ENCODE assay signal across 29 cellular contexts in genomic region chr9:37476930-37477329, GRCh38.
"Had no signal": no experiment of that assay in that cellular context is flagged by ENCODE, and none has a peak within 500 bp of the region (broad histone marks: within the 10 kb centered on the region; RNA-seq: fewer than 3 reads in every experiment).

No MANE protein-coding gene starts in this region.

- DNase-seq: activated B cell treated with CpG ODN at 0.5 μM for 24 hours; activated CD4-positive, alpha-beta memory T cell treated with anti-CD3 and anti-CD28 coated beads for 36 hours; activated CD4-positive, alpha-beta T cell treated with anti-CD3 and anti-CD28 coated beads, Interleukin-2, amount 10 ng/mL, durations not matched to agents 24 days and 14 days; activated CD8-positive, alpha-beta memory T cell treated with anti-CD3 and anti-CD28 coated beads, Interleukin-2, amount 10 ng/mL, durations not matched to agents 7 days and 5 days; activated CD8-positive, alpha-beta memory T cell treated with anti-CD3 and anti-CD28 coated beads, Interleukin-2, amount 50 U/mL, for 4 hours; activated CD8-positive, alpha-beta T cell treated with anti-CD3 and anti-CD28 coated beads, Interleukin-2, amount 10 ng/mL, durations not matched to agents 7 days and 5 days; activated effector memory CD4-positive, alpha-beta T cell treated with anti-CD3 and anti-CD28 coated beads, Interleukin-2, amount 50 U/mL, for 16 hours; activated naive CD4-positive, alpha-beta T cell treated with anti-CD3 and anti-CD28 coated beads for 36 hours; activated naive CD8-positive, alpha-beta T cell treated with anti-CD3 and anti-CD28 coated beads for 36 hours; activated naive CD8-positive, alpha-beta T cell treated with anti-CD3 and anti-CD28 coated beads, Interleukin-2, amount 50 U/mL, for 24 hours; activated T-cell treated with anti-CD3 and anti-CD28 coated beads, Interleukin-2, amount 50 U/mL, for 1 hour; activated T-cell treated with anti-CD3 and anti-CD28 coated beads, Interleukin-2, amount 50 U/mL, for 48 hours; adrenal gland; amygdala; aorta; effector CD8-positive, alpha-beta T cell; esophagus squamous epithelium; foreskin melanocyte; heart right ventricle; T-helper 17 cell; T1000; WERI-Rb-1 had no signal

- H3K4me3 ChIP-seq: adrenal gland, body of pancreas, esophagus squamous epithelium, gastroesophageal sphincter, heart right ventricle had no signal

- FAIRE-seq: colon, endometrium, endothelial cell of umbilical vein had no signal

- ATAC-seq: activated CD4-positive, CD25-positive, alpha-beta regulatory T cell treated with anti-CD3 and anti-CD28 coated beads, Interleukin-2, amount 50 U/mL, for 24 hours; activated CD8-positive, alpha-beta memory T cell treated with anti-CD3 and anti-CD28 coated beads, Interleukin-2, amount 10 ng/mL, durations not matched to agents 7 days and 5 days; activated CD8-positive, alpha-beta T cell treated with anti-CD3 and anti-CD28 coated beads, Interleukin-2, amount 10 ng/mL, durations not matched to agents 7 days and 5 days; activated naive CD8-positive, alpha-beta T cell treated with anti-CD3 and anti-CD28 coated beads, Interleukin-2, amount 50 U/mL, for 24 hours; body of pancreas; gastroesophageal sphincter; heart right ventricle; T-helper 17 cell had no signal

- H3K36me3 ChIP-seq: adrenal gland, esophagus squamous epithelium, gastroesophageal sphincter, heart right ventricle, WERI-Rb-1 had no signal

- H3K27me3 ChIP-seq: adrenal gland, body of pancreas had no signal

- H3K27ac ChIP-seq: adrenal gland, body of pancreas, epithelial cell of prostate, esophagus squamous epithelium, gastroesophageal sphincter, heart right ventricle, WERI-Rb-1 had no signal

- H3K9me3 ChIP-seq: adrenal gland, body of pancreas had no signal
